In the genomic region with DNA sequence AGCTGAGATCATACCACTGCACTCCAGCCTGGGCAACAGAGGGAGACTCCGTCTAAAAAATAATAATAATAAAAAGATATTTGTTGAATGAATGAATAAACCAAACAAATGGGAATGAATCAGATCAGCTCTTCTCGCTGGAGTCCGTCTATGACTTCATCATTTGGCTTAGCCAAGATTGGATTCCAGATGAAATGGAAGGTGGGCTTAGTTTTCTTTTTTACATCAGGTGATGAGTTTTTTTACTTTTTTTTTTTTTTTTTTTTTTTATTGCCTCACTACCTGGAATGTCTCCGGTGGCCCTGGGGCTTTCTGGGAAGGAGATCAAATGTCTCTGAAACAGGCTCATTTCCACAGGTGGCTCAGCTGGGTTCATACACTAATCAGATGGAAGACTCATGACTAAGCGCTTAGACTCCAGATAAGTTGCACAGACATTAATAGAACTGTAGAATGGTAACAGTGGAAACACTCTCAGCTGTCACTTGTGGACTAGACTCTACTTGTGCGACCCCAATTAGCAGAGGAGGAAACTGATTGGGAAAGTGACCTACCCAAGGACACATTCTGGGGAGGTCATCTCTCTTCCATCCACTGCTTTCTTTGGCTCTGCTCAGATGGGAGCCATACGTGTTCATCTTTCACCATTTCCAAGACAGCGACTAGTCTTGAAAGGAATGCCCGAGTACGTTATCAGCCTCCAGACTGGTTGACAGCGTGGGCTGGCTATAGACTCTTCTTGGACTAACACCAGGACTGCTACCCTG, we compare ENCODE assay signal across 1 cellular context.
TF ChIP-seq lines count a peak whose summit lies in the region.

No MANE protein-coding gene starts in this region.

TF ChIP-seq in Ishikawa, 13 proteins besides CTCF, POLR2A, EP300 and RAD21:
- peak; percentile 30; the same call in 1 of the 2 replicates for TF ChIP-seq TEAD4 (IDR thresholded peaks at IDR 0.05)
- no peak for TF ChIP-seq CEBPB (IDR thresholded peaks at IDR 0.05)
- TF ChIP-seq NFIC (IDR thresholded peaks at IDR 0.05), result no peak
- TF ChIP-seq YY1 (IDR thresholded peaks at IDR 0.05; ENCODE audit: low read depth), result no peak
- no peak for TF ChIP-seq CREB1 (IDR thresholded peaks at IDR 0.05; ENCODE audit: low read depth)
- TF ChIP-seq REST (IDR thresholded peaks at IDR 0.05; ENCODE audit: low read depth), result no peak
- no peak for TF ChIP-seq TAF1 (IDR thresholded peaks at IDR 0.05; ENCODE audit: low read depth)
